In genomic region chr5:78004559-78004958, GRCh38 we compare ENCODE assay signal across 16 cellular contexts.
"Had no signal": no experiment of that assay in that cellular context is flagged by ENCODE, and none has a peak within 500 bp of the region (broad histone marks: within the 10 kb centered on the region; RNA-seq: fewer than 3 reads in every experiment).

No MANE protein-coding gene starts in this region.

- H3K27ac Mint-ChIP-seq: activated CD4-positive, alpha-beta memory T cell treated with anti-CD3 and anti-CD28 coated beads, Interleukin-2, amount 10 ng/mL, durations not matched to agents 7 days and 5 days; activated naive CD8-positive, alpha-beta T cell treated with anti-CD3 and anti-CD28 coated beads, Interleukin-2, amount 10 ng/mL, durations not matched to agents 7 days and 5 days; dendritic cell treated with granulocyte-macrophage colony-stimulating factor and Interleukin-4, amounts not matched to agents 40 ng/mL and 50 ng/mL, for 4 days; endodermal cell; natural killer cell; stimulated activated memory B cell treated with anti-CD40 and anti-IgM and Interleukin-4, amounts not matched to agents 10 μg/mL and 1 μg/mL and 100 μg/mL, for 72 hours had no signal

- H3K9me3 Mint-ChIP-seq: activated CD4-positive, alpha-beta memory T cell treated with anti-CD3 and anti-CD28 coated beads, Interleukin-2, amount 10 ng/mL, durations not matched to agents 7 days and 5 days; activated naive CD8-positive, alpha-beta T cell treated with anti-CD3 and anti-CD28 coated beads, Interleukin-2, amount 10 ng/mL, durations not matched to agents 7 days and 5 days; dendritic cell treated with granulocyte-macrophage colony-stimulating factor and Interleukin-4, amounts not matched to agents 40 ng/mL and 50 ng/mL, for 4 days; endodermal cell; natural killer cell; stimulated activated memory B cell treated with anti-CD40 and anti-IgM and Interleukin-4, amounts not matched to agents 10 μg/mL and 1 μg/mL and 100 μg/mL, for 72 hours had no signal

- H3K27ac ChIP-seq: psoas muscle, right lobe of liver, transverse colon had no signal

- ATAC-seq: natural killer cell; psoas muscle; right lobe of liver; stimulated activated memory B cell treated with anti-CD40 and anti-IgM and Interleukin-4, amounts not matched to agents 10 μg/mL and 1 μg/mL and 100 μg/mL, for 72 hours had no signal

- H3K4me3 Mint-ChIP-seq: activated CD4-positive, alpha-beta memory T cell treated with anti-CD3 and anti-CD28 coated beads, Interleukin-2, amount 10 ng/mL, durations not matched to agents 7 days and 5 days; activated naive CD8-positive, alpha-beta T cell treated with anti-CD3 and anti-CD28 coated beads, Interleukin-2, amount 10 ng/mL, durations not matched to agents 7 days and 5 days; dendritic cell treated with granulocyte-macrophage colony-stimulating factor and Interleukin-4, amounts not matched to agents 40 ng/mL and 50 ng/mL, for 4 days; endodermal cell; natural killer cell; stimulated activated memory B cell treated with anti-CD40 and anti-IgM and Interleukin-4, amounts not matched to agents 10 μg/mL and 1 μg/mL and 100 μg/mL, for 72 hours had no signal

- H3K36me3 Mint-ChIP-seq: natural killer cell had no signal

- H3K27me3 Mint-ChIP-seq: activated CD4-positive, alpha-beta memory T cell treated with anti-CD3 and anti-CD28 coated beads, Interleukin-2, amount 10 ng/mL, durations not matched to agents 7 days and 5 days; activated naive CD8-positive, alpha-beta T cell treated with anti-CD3 and anti-CD28 coated beads, Interleukin-2, amount 10 ng/mL, durations not matched to agents 7 days and 5 days; dendritic cell treated with granulocyte-macrophage colony-stimulating factor and Interleukin-4, amounts not matched to agents 40 ng/mL and 50 ng/mL, for 4 days; stimulated activated memory B cell treated with anti-CD40 and anti-IgM and Interleukin-4, amounts not matched to agents 10 μg/mL and 1 μg/mL and 100 μg/mL, for 72 hours had no signal

- H3K9me3 ChIP-seq: psoas muscle, right lobe of liver, spleen, transverse colon had no signal

- H3K4me3 ChIP-seq: psoas muscle, right lobe of liver, spleen, transverse colon had no signal

- H3K4me1 ChIP-seq: psoas muscle, transverse colon had no signal

- H3K27me3 ChIP-seq: right lobe of liver, spleen, transverse colon had no signal

- DNase-seq: activated CD4-positive, alpha-beta memory T cell treated with anti-CD3 and anti-CD28 coated beads, Interleukin-2, amount 10 ng/mL, durations not matched to agents 7 days and 5 days; activated CD4-positive, CD25-positive, alpha-beta regulatory T cell treated with anti-CD3 and anti-CD28 coated beads, Interleukin-2, amount 50 U/mL, for 72 hours; activated CD8-positive, alpha-beta memory T cell treated with anti-CD3 and anti-CD28 coated beads, Interleukin-2, amount 50 U/mL, for 4 hours; activated naive CD8-positive, alpha-beta T cell treated with anti-CD3 and anti-CD28 coated beads, Interleukin-2, amount 10 ng/mL, durations not matched to agents 7 days and 5 days; central memory CD4-positive, alpha-beta T cell; endodermal cell; natural killer cell; occipital lobe; psoas muscle; right lobe of liver; spleen; stimulated activated CD4-positive, alpha-beta T cell treated with anti-CD3 and anti-CD28 coated beads, Interleukin-1b, Interleukin-23, amount 100 ng/mL, for 48 hours; T-helper 9 cell; transverse colon had no signal

- H3K36me3 ChIP-seq: right lobe of liver, transverse colon had no signal

- H3K4me1 Mint-ChIP-seq: activated CD4-positive, alpha-beta memory T cell treated with anti-CD3 and anti-CD28 coated beads, Interleukin-2, amount 10 ng/mL, durations not matched to agents 7 days and 5 days; activated naive CD8-positive, alpha-beta T cell treated with anti-CD3 and anti-CD28 coated beads, Interleukin-2, amount 10 ng/mL, durations not matched to agents 7 days and 5 days; natural killer cell; stimulated activated memory B cell treated with anti-CD40 and anti-IgM and Interleukin-4, amounts not matched to agents 10 μg/mL and 1 μg/mL and 100 μg/mL, for 72 hours had no signal
